Comparison of ENCODE assay signal across 13 cellular contexts in genomic region chr11:103904324-103904667, GRCh38.
A peak's percentile ranks its signal among the peaks of the same experiment; 100 is the strongest.
DNase-seq lines count a peak whose midpoint lies in the region; ATAC-seq lines count a peak whose summit lies in the region.
"Had no signal": no experiment of that assay in that cellular context is flagged by ENCODE, and none has a peak within 500 bp of the region (broad histone marks: within the 10 kb centered on the region; RNA-seq: fewer than 3 reads in every experiment).

No MANE protein-coding gene starts in this region.

- no peaks in the 10 kb centered on the region for H3K36me3 ChIP-seq in BLaER1 treated with 17β-estradiol and CSF1 and Interleukin-3, amounts not matched to agents 10 nM and 100 nM

- no peaks in the 10 kb centered on the region for H3K27me3 ChIP-seq in BLaER1 treated with 17β-estradiol and CSF1 and Interleukin-3, amounts not matched to agents 10 nM and 100 nM

- DNase-seq in DMS153 treated with DMSO at 0.1 percent for 48 hours (lab: John Stamatoyannopoulos, UW; ENCODE audit: unreplicated experiment) (no peak), C1 segment of cervical spinal cord (lab: John Stamatoyannopoulos, UW) (no peak), SHP77 treated with DMSO at 0.1 percent for 48 hours (lab: John Stamatoyannopoulos, UW) (no peak), D341Med (ENCODE audit: low spot score) (no peak)
- DNase-seq: activated naive CD4-positive, alpha-beta T cell treated with Interleukin-2 at 50 U/mL for 16 hours; NCI-H1930; stimulated activated CD4-positive, alpha-beta T cell treated with anti-CD3 and anti-CD28 coated beads, Interleukin-12 subunit alpha, Interleukin-12 subunit beta, amount 100 ng/mL, for 4 hours; stimulated activated naive CD4-positive, alpha-beta T cell treated with Interleukin-2 at 50 U/mL for 16 hours had no signal

- no peaks in the 10 kb centered on the region for H4K20me1 ChIP-seq in BLaER1 treated with 17β-estradiol and CSF1 and Interleukin-3, amounts not matched to agents 10 nM and 100 nM

- peak overlapping the region; percentile 59 to 84 (median 76) for H3K4me2 ChIP-seq in BLaER1 treated with 17β-estradiol and CSF1 and Interleukin-3, amounts not matched to agents 10 nM and 100 nM

- ATAC-seq in GM19324 (IDR thresholded peaks at IDR 0.05; ENCODE audit: low FRiP score, unreplicated experiment) (peak; percentile 81), HG02642 (IDR thresholded peaks at IDR 0.05; ENCODE audit: poor library complexity, unreplicated experiment) (peak; percentile 83), HG03432 (IDR thresholded peaks at IDR 0.05; ENCODE audit: unreplicated experiment) (peak; percentile 86)

- H3K4me3 ChIP-seq in BLaER1 treated with 17β-estradiol and CSF1 and Interleukin-3, amounts not matched to agents 10 nM and 100 nM: no peak overlapping the region

- 0 out of 22 replicates have a peak, but pooled peaks cover 0 to under 1% (median 0%) of the 10 kb centered on the region in 11 experiments for H3K9me3 ChIP-seq in BLaER1 treated with 17β-estradiol and CSF1 and Interleukin-3, amounts not matched to agents 10 nM and 100 nM (replicated peaks in 1 of 11)

- H3K9ac ChIP-seq in BLaER1 treated with 17β-estradiol and CSF1 and Interleukin-3, amounts not matched to agents 10 nM and 100 nM: no peak overlapping the region

- H3K4me1 ChIP-seq in BLaER1 treated with 17β-estradiol and CSF1 and Interleukin-3, amounts not matched to agents 10 nM and 100 nM: peaks cover 52 to 67% (median 58%) of the 10 kb centered on the region in 10 experiments

- H3K27ac ChIP-seq in BLaER1 treated with 17β-estradiol and CSF1 and Interleukin-3, amounts not matched to agents 10 nM and 100 nM: peak overlapping the region in 5 of 11 experiments; percentile 20 to 57 (median 49); a peak in 7 of 22 replicates
- H3K27ac ChIP-seq: VCaP had no signal
